22 cellular contexts compared by ENCODE assay signal in the genomic region with DNA sequence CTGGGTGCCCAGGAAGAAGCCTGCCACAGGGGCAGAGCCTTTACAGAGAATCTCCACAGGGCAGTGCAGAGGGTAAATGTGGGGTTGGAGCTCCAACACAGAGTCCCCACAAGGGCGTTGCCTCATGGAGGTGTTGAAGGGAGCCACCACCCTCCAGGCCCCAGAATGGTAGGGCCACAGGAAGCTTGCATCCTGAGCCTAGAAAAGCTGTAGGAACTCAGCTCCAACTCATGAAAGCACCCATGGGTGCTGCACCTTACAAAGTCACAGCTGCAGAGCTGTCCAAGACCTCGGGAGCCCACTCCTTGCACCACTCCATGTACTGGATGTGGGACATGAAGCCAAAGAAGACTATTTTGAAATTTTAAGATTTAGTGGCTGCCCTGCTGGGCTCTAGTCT.
DNase-seq lines count a peak whose midpoint lies in the region; ATAC-seq, FAIRE-seq and TF ChIP-seq lines count a peak whose summit lies in the region.
"Had no signal": no experiment of that assay in that cellular context is flagged by ENCODE, and none has a peak within 500 bp of the region (broad histone marks: within the 10 kb centered on the region; RNA-seq: fewer than 3 reads in every experiment).

No MANE protein-coding gene starts in this region.

- H3K4ac ChIP-seq in H1 (replicated peaks; ENCODE audit: insufficient read length, low read depth, low read length): peak overlapping the region; percentile 83

- intact Hi-C loops in kidney (cut with DNase I) (no loop called here), aorta (cut with DNase I) (no loop called here), tibial artery (cut with DNase I; ENCODE audit: low total_unique reads) (no loop called here)

- H4K5ac ChIP-seq in H1 (ENCODE audit: insufficient read length, low read depth, low read length): no peak overlapping the region

- no peak for TF ChIP-seq POLR2A in H1 (IDR thresholded peaks at IDR 0.05; ENCODE audit: control extremely low read depth in 1 of 2, low read depth in 2 of 2, low read length in 2 of 2)

- H3K27ac ChIP-seq in HUES6 (ENCODE audit: low read depth, low read length) (peak overlapping the region; percentile 84), H1 (ENCODE audit: low read depth, low read length) (no peak overlapping the region; the same call in 1 of the 2 replicates), kidney (ENCODE audit: low read depth in 2 of 2, low read length in 2 of 2) (no peak overlapping the region), aorta (ENCODE audit: low read depth in 1 of 2, low read length in 2 of 2) (no peak overlapping the region), tibial artery (no peak overlapping the region)
- H3K27ac ChIP-seq: HL-60 had no signal

- H3K4me3 ChIP-seq in HUES6 (ENCODE audit: low read depth, low read length) (peak overlapping the region; percentile 14), H1 (ENCODE audit: extremely low read depth in 1 of 4, insufficient read depth in 2 of 4, low read depth in 3 of 4, low read length in 4 of 4) (no peak overlapping the region), kidney (ENCODE audit: low read length in 2 of 2) (no peak overlapping the region), aorta (ENCODE audit: low read length in 2 of 2) (no peak overlapping the region), tibial artery (no peak overlapping the region)
- H3K4me3 ChIP-seq: HAP-1 had no signal

- peak overlapping the region; percentile 92; the same call in 1 of the 2 replicates for H2BK5ac ChIP-seq in H1 (ENCODE audit: low read depth, low read length)

- peak overlapping the region; percentile 82 for H2BK120ac ChIP-seq in H1 (replicated peaks; ENCODE audit: low read depth, low read length)

- no peaks in the 10 kb centered on the region for H3K79me1 ChIP-seq in H1 (ENCODE audit: low read depth, low read length)

- H3K4me1 ChIP-seq in HUES6 (ENCODE audit: control insufficient read depth, insufficient read depth, low read length) (peaks cover 38% of the 10 kb centered on the region), H1 (replicated peaks in 1 of 4; ENCODE audit: control insufficient read depth in 3 of 4, insufficient read depth in 4 of 4, low read length in 3 of 4) (peaks cover 0 to 17% (median 13%) of the 10 kb centered on the region in 4 experiments; a peak in 6 of 7 replicates), kidney (ENCODE audit: control insufficient read depth in 1 of 2, insufficient read depth in 1 of 2, low read depth in 1 of 2, low read length in 2 of 2) (no peaks in the 10 kb centered on the region), aorta (ENCODE audit: control insufficient read depth in 1 of 2, insufficient read depth in 2 of 2, low read length in 2 of 2) (no peaks in the 10 kb centered on the region), tibial artery (no peaks in the 10 kb centered on the region)
- H3K4me1 ChIP-seq: BE2C had no signal

- H2BK12ac ChIP-seq in H1 (ENCODE audit: low read depth, low read length): peak overlapping the region; percentile 93

- no peak overlapping the region for H3K14ac ChIP-seq in H1 (ENCODE audit: insufficient read length)

- POLR2A ChIA-PET in H1 (lab: Charles Lee; ENCODE audit: partially characterized antibody): interaction anchor here (1.2 kb wide), 1 partner anchor 74 kb away, joined by 3 read pairs; no protein-coding TSS in a partner anchor

- H4K8ac ChIP-seq in H1 (ENCODE audit: extremely low read depth, insufficient read depth, low read length): peak overlapping the region; percentile 71; the same call in 1 of the 2 replicates

- CTCF ChIA-PET in H1 (lab: Charles Lee; ENCODE audit: partially characterized antibody): interaction anchor here (0.5 to 1.2 kb wide), 2 partner anchors 9 to 401 kb away, joined by 3 to 4 read pairs; no protein-coding TSS in a partner anchor

- H4K20me1 ChIP-seq in H1 (replicated peaks in 1 of 2; ENCODE audit: control insufficient read depth in 1 of 2, insufficient read depth in 2 of 2, low read length in 2 of 2): no peaks in the 10 kb centered on the region

- H3K18ac ChIP-seq in H1 (ENCODE audit: extremely low read depth, low read length): peak overlapping the region; percentile 78

- no peak for TF ChIP-seq RAD21 in H1 (IDR thresholded peaks at IDR 0.05 in 1 of 2, conservative IDR thresholded peaks at IDR 0.05 in 1 of 2; ENCODE audit: low read depth in 2 of 2, low read length in 2 of 2)

- H3K23ac ChIP-seq in H1 (ENCODE audit: insufficient read length): no peak overlapping the region

- TF ChIP-seq EP300 in H1 (IDR thresholded peaks at IDR 0.05; ENCODE audit: borderline replicate concordance in 1 of 2, low read depth in 2 of 2, low read length in 2 of 2): no peak

- no peaks in the 10 kb centered on the region for H3K36me3 ChIP-seq in HUES6 (ENCODE audit: control insufficient read depth, insufficient read depth, low read length)
- no peaks in the 10 kb centered on the region for H3K36me3 ChIP-seq in H1 (ENCODE audit: control insufficient read depth in 2 of 4, insufficient read depth in 4 of 4, low read length in 3 of 4)
- no peaks in the 10 kb centered on the region for H3K36me3 ChIP-seq in kidney (ENCODE audit: control insufficient read depth in 1 of 2, insufficient read depth in 2 of 2, low read length in 2 of 2)
- no peaks in the 10 kb centered on the region for H3K36me3 ChIP-seq in aorta (ENCODE audit: control insufficient read depth in 1 of 2, insufficient read depth in 2 of 2, low read length in 1 of 2)
- H3K36me3 ChIP-seq in tibial artery: no peaks in the 10 kb centered on the region
- H3K36me3 ChIP-seq: BE2C, HAP-1 had no signal

- H2BK15ac ChIP-seq in H1 (ENCODE audit: low read length): no peak overlapping the region

- TF ChIP-seq CTCF in H1 (IDR thresholded peaks at IDR 0.05; ENCODE audit: control extremely low read depth in 1 of 3, insufficient read depth in 1 of 3, low read depth in 1 of 3, low read length in 3 of 3) (no peak), kidney (IDR thresholded peaks at IDR 0.05; ENCODE audit: borderline replicate concordance, extremely low read depth, insufficient read depth) (no peak), tibial artery (IDR thresholded peaks at IDR 0.05) (no peak)

- H3K9ac ChIP-seq in HUES6 (ENCODE audit: low read length) (peak overlapping the region; percentile 6), H1 (replicated peaks in 1 of 4; ENCODE audit: extremely low read depth in 1 of 4, low read depth in 3 of 4, low read length in 3 of 4) (no peak overlapping the region), kidney (ENCODE audit: low read length in 2 of 2) (no peak overlapping the region)

- H4K91ac ChIP-seq in H1 (replicated peaks; ENCODE audit: insufficient read length, low read length): peak overlapping the region; percentile 96

- H3K23me2 ChIP-seq in H1 (ENCODE audit: low read depth, low read length): no peaks in the 10 kb centered on the region

- FAIRE-seq in H1 (lab: Jason Lieb, UNC): no peak
- no peak for FAIRE-seq in kidney (lab: Jason Lieb, UNC)
- FAIRE-seq: A204.1, G401.6, GM12891 had no signal

- DNase-seq in H1 (ENCODE audit: low read depth in 1 of 2, low spot score in 2 of 2): no peak
- DNase-seq in kidney: peak; percentile 34
- DNase-seq in aorta: no peak
- DNase-seq in tibial artery: no peak
- no peak for DNase-seq in activated T-cell treated with anti-CD3 and anti-CD28 coated beads, Interleukin-2, amount 50 U/mL, for 48 hours
- DNase-seq: ACHN; C1 segment of cervical spinal cord; CD4-positive, CD25-positive, alpha-beta regulatory T cell; CD8-positive, alpha-beta memory T cell; COR-L47; DMS53; GOT3; KG1 had no signal

- H2BK20ac ChIP-seq in H1 (ENCODE audit: low read length): peak overlapping the region; percentile 66; the same call in 1 of the 2 replicates

- no peak overlapping the region for H2AFZ ChIP-seq in H1 (ENCODE audit: low read length)

- peak; percentile 26 for ATAC-seq in aorta (ENCODE audit: low FRiP score)
- ATAC-seq in HG03342 (IDR thresholded peaks at IDR 0.05; ENCODE audit: unreplicated experiment): no peak
- no peak for ATAC-seq in GM19324 (IDR thresholded peaks at IDR 0.05; ENCODE audit: low FRiP score, unreplicated experiment)

- WGBS in H1 (ENCODE audit: extremely low coverage in 1 of 2, insufficient coverage in 1 of 2, insufficient read length in 1 of 2, insufficient replicate concordance in 2 of 2, low coverage in 1 of 2, low lambda C conversion rate in 2 of 2, missing lambda C conversion rate in 1 of 2), 2 experiments: 96% methylated on average over 2 of the region's 2 CpGs; no CpG with 5 or more reads in 1 of the 2 experiments
- WGBS in aorta, 2 donors: 75 to 81% methylated on average over 2 of the region's 2 CpGs

- H3K4me2 ChIP-seq in H1 (ENCODE audit: insufficient read depth in 1 of 2, low read depth in 2 of 2, low read length in 2 of 2): peak overlapping the region in 1 of 2 experiments; percentile 50; a peak in 2 of 4 replicates

- H3K9me3 ChIP-seq in HUES6 (ENCODE audit: control insufficient read depth, insufficient read depth, low read depth, low read length): no peaks in the 10 kb centered on the region; the same call in 1 of the 2 replicates
- H3K9me3 ChIP-seq in H1 (ENCODE audit: insufficient read depth in 2 of 2, low read depth in 1 of 2, low read length in 1 of 2): no peaks in the 10 kb centered on the region
- no peaks in the 10 kb centered on the region for H3K9me3 ChIP-seq in kidney (ENCODE audit: control insufficient read depth in 1 of 2, low read length in 2 of 2)
- no peaks in the 10 kb centered on the region for H3K9me3 ChIP-seq in aorta (ENCODE audit: control insufficient read depth, low read length)
- H3K9me3 ChIP-seq in tibial artery: no peaks in the 10 kb centered on the region
- H3K9me3 ChIP-seq: BE2C, HAP-1 had no signal

- no peak overlapping the region for H3K56ac ChIP-seq in H1 (replicated peaks; ENCODE audit: insufficient read length, low read depth, low read length)

- no peaks in the 10 kb centered on the region for H3K79me2 ChIP-seq in H1 (ENCODE audit: control insufficient read depth in 1 of 2, insufficient read depth in 2 of 2, low read length in 2 of 2)

- H3K27me3 ChIP-seq in HUES6 (ENCODE audit: control insufficient read depth, insufficient read depth, low read length) (no peaks in the 10 kb centered on the region), H1 (replicated peaks in 1 of 4; ENCODE audit: control insufficient read depth in 3 of 4, extremely low read depth in 1 of 4, insufficient read depth in 3 of 4, low read length in 3 of 4) (no peaks in the 10 kb centered on the region), aorta (ENCODE audit: control insufficient read depth in 1 of 2, insufficient read depth in 2 of 2, low read length in 1 of 2) (no peaks in the 10 kb centered on the region), tibial artery (no peaks in the 10 kb centered on the region)
- H3K27me3 ChIP-seq: BE2C had no signal

- H2AK5ac ChIP-seq in H1 (ENCODE audit: low read depth, low read length): peak overlapping the region; percentile 57; the same call in 1 of the 2 replicates

TF ChIP-seq in H1, 55 proteins besides CTCF, POLR2A, EP300 and RAD21 (continues in another document):
- TF ChIP-seq PHF8 (conservative IDR thresholded peaks at IDR 0.05; ENCODE audit: low read depth, low read length) (no peak), NRF1 (IDR thresholded peaks at IDR 0.05; ENCODE audit: low read depth, low read length) (no peak), TCF12 (IDR thresholded peaks at IDR 0.05; ENCODE audit: low read depth, low read length) (no peak), NANOG (IDR thresholded peaks at IDR 0.05; ENCODE audit: insufficient read depth, low read depth, low read length, poor library complexity, severe bottlenecking) (no peak), MAFK (IDR thresholded peaks at IDR 0.05; ENCODE audit: low read depth, low read length) (no peak)
